ENCODE assay signal across 8 cellular contexts in genomic region chr5:1515921-1516571, GRCh38. TPM values are rescaled to one million over a fixed set of nuclear protein-coding genes. Genes with fewer than 3 reads are reported as not detected.
A peak's percentile ranks its signal among the peaks of the same experiment; 100 is the strongest.
DNase-seq lines count a peak whose midpoint lies in the region; ATAC-seq and TF ChIP-seq lines count a peak whose summit lies in the region.

No MANE protein-coding gene starts in this region.

- peak overlapping the region in 2 of 3 donors; percentile 63 to 73 for H3K27ac Mint-ChIP-seq in IgD-negative memory B cell
- no peak overlapping the region for H3K27ac Mint-ChIP-seq in chondrocyte (ENCODE audit: unreplicated experiment)

- in situ Hi-C loops in KBM-7 (cut with MboI; ENCODE audit: low pct_unique_long_range_greater_than_20kb, low sequenced_read_pairs), result no loop called here

- peaks cover 25 to 26% (median 25%) of the 10 kb centered on the region in 3 donors for H3K4me1 Mint-ChIP-seq in IgD-negative memory B cell
- H3K4me1 Mint-ChIP-seq in chondrocyte (ENCODE audit: low read depth), result peaks cover 4% of the 10 kb centered on the region

- H3K4me3 Mint-ChIP-seq in IgD-negative memory B cell, result peak overlapping the region in 1 of 4 donors; percentile 74
- no peak overlapping the region for H3K4me3 Mint-ChIP-seq in chondrocyte (ENCODE audit: unreplicated experiment)

- POLR2A ChIA-PET in AG04450 (lab: Yijun Ruan, JAX), result interaction anchor here (0.5 to 1.1 kb wide), 2 partner anchors 27 to 188 kb away, joined by 3 read pairs; no protein-coding TSS in a partner anchor

- CTCF ChIA-PET in AG04450 (lab: Charles Lee), result interaction anchor here (1.1 kb wide), 1 partner anchor 129 kb away, joined by 4 read pairs; no protein-coding TSS in a partner anchor

- DNase-seq in AG04450 (ENCODE audit: low read depth, low spot score), result no peak
- DNase-seq in chondrocyte (ENCODE audit: low spot score), result peak; percentile 53
- peak; percentile 55 for DNase-seq in mesenteric fat pad (ENCODE audit: low spot score)
- no peak for DNase-seq in stimulated activated CD4-positive, alpha-beta T cell treated with anti-CD3 and anti-CD28 coated beads, Interleukin-1b, Interleukin-23, amount 100 ng/mL, for 48 hours
- no peak for DNase-seq in KBM-7
- DNase-seq in AG08395 (ENCODE audit: low spot score), result no peak

- peak overlapping the region; percentile 92 for H3K27ac ChIP-seq in AG04450 (ENCODE audit: low read depth, low read length)

- H3K9me3 Mint-ChIP-seq in IgD-negative memory B cell, result no peaks in the 10 kb centered on the region
- no peaks in the 10 kb centered on the region for H3K9me3 Mint-ChIP-seq in chondrocyte (ENCODE audit: low read depth)

- H3K36me3 Mint-ChIP-seq in IgD-negative memory B cell (peaks cover 5% of the 10 kb centered on the region), chondrocyte (ENCODE audit: low read depth) (peaks cover 11% of the 10 kb centered on the region)

- no peak for ATAC-seq in HG02759 (IDR thresholded peaks at IDR 0.05; ENCODE audit: unreplicated experiment)

- no peaks in the 10 kb centered on the region for H3K27me3 ChIP-seq in AG04450 (ENCODE audit: control insufficient read depth, insufficient read depth, low read length)

- TF ChIP-seq CTCF in AG04450 (IDR thresholded peaks at IDR 0.05; ENCODE audit: low read depth, low read length), result no peak
- TF ChIP-seq CTCF in chondrocyte (IDR thresholded peaks at IDR 0.05), result no peak

- H3K27me3 Mint-ChIP-seq in IgD-negative memory B cell (no peaks in the 10 kb centered on the region), chondrocyte (ENCODE audit: low read depth) (no peaks in the 10 kb centered on the region)

- no peaks in the 10 kb centered on the region; the same call in 1 of the 2 replicates for H3K9me3 ChIP-seq in AG04450 (ENCODE audit: control insufficient read depth, insufficient read depth, low read length)

- no peak overlapping the region for H3K4me3 ChIP-seq in AG04450 (ENCODE audit: low read depth, low read length)

RNA-seq across cellular contexts. Expression of gene LPCAT1, which starts 7.7 kb away (rescaled TPM):
- polyA plus RNA-seq in AG04450 (2011; rRNA removed) (23.4 and 23.5 TPM in 2 replicates), IgD-negative memory B cell (76.4 TPM)
- 18.9 and 26.5 TPM in 2 replicates for polyA minus RNA-seq in AG04450 (2011; rRNA and poly(A)+ RNA removed)
- total RNA-seq in chondrocyte (39.9 to 49.4 TPM (median 46.4 TPM) in 3 replicates), mesenteric fat pad (45.7 TPM)

Comparison
In these comparisons a context has a peak if more than half of its experiments do, and no peak if none do; other contexts are left out.
1. DNase-seq: peak in chondrocyte (single experiment) and mesenteric fat pad (single experiment); none in AG04450 (single experiment), stimulated activated CD4-positive, alpha-beta T cell treated with anti-CD3 and anti-CD28 coated beads, Interleukin-1b, Interleukin-23, amount 100 ng/mL, for 48 hours (single experiment), KBM-7 (single experiment) and AG08395 (single experiment).